10 cellular contexts compared by ENCODE assay signal in genomic region chr18:77080283-77080682, GRCh38. TPM values are rescaled to one million over a fixed set of nuclear protein-coding genes. Genes with fewer than 3 reads are reported as not detected.
A peak's percentile ranks its signal among the peaks of the same experiment; 100 is the strongest.
DNase-seq lines count a peak whose midpoint lies in the region; ATAC-seq, FAIRE-seq and TF ChIP-seq lines count a peak whose summit lies in the region.
"Had no signal": no experiment of that assay in that cellular context is flagged by ENCODE, and none has a peak within 500 bp of the region (broad histone marks: within the 10 kb centered on the region; RNA-seq: fewer than 3 reads in every experiment).

No MANE protein-coding gene starts in this region.

- H3K9me2 ChIP-seq in Loucy (replicated peaks; ENCODE audit: low read depth, low read length) (no peaks in the 10 kb centered on the region), hepatocyte (replicated peaks; ENCODE audit: insufficient read depth) (no peaks in the 10 kb centered on the region), GM23248 (ENCODE audit: insufficient read depth) (no peaks in the 10 kb centered on the region)

- TF ChIP-seq CTCF in Loucy (conservative IDR thresholded peaks at IDR 0.05; ENCODE audit: low read length) = no peak
- no peak for TF ChIP-seq CTCF in hepatocyte (IDR thresholded peaks at IDR 0.05; ENCODE audit: poor library complexity)
- TF ChIP-seq CTCF in kidney (IDR thresholded peaks at IDR 0.05; ENCODE audit: borderline replicate concordance, extremely low read depth, insufficient read depth) = no peak

- DNase-seq in hepatocyte (ENCODE audit: low spot score) (no peak), NCI-H526 treated with DMSO at 0.1 percent for 48 hours (lab: John Stamatoyannopoulos, UW) (no peak), SKM-1 treated with dmso at 0.1 percent for 144 hours (lab: John Stamatoyannopoulos, UW; ENCODE audit: unreplicated experiment) (no peak), GM23248 (no peak), kidney (no peak)

- H3K4me1 ChIP-seq in Loucy (ENCODE audit: insufficient read depth, low read length, poor library complexity, severe bottlenecking) = peaks cover 47% of the 10 kb centered on the region
- peaks cover 12% of the 10 kb centered on the region for H3K4me1 ChIP-seq in hepatocyte (ENCODE audit: insufficient read depth)
- 0 out of 2 replicates have a peak, but pooled peaks cover 7% of the 10 kb centered on the region for H3K4me1 ChIP-seq in GM23248 (ENCODE audit: insufficient read depth)
- H3K4me1 ChIP-seq in kidney (ENCODE audit: control insufficient read depth in 1 of 2, insufficient read depth in 1 of 2, low read depth in 1 of 2, low read length in 2 of 2) = peaks cover 2 to 8% of the 10 kb centered on the region in 2 donors

- in situ Hi-C loops in GM23248 (cut with MboI) = no loop called here

- H4K20me1 ChIP-seq in Loucy (ENCODE audit: insufficient read depth, low read length, poor library complexity, severe bottlenecking) (no peaks in the 10 kb centered on the region), hepatocyte (ENCODE audit: insufficient read depth, poor library complexity, severe bottlenecking) (no peaks in the 10 kb centered on the region), GM23248 (ENCODE audit: insufficient read depth) (no peaks in the 10 kb centered on the region)

- ATAC-seq in GM18511 (IDR thresholded peaks at IDR 0.05; ENCODE audit: unreplicated experiment) (peak; percentile 95), GM21717 (IDR thresholded peaks at IDR 0.05; ENCODE audit: unreplicated experiment) (peak; percentile 80)

- H3K27me3 ChIP-seq in Loucy (ENCODE audit: insufficient read depth, low read length, poor library complexity, severe bottlenecking) = no peaks in the 10 kb centered on the region
- H3K27me3 ChIP-seq in hepatocyte = no peaks in the 10 kb centered on the region
- H3K27me3 ChIP-seq in GM23248 (replicated peaks; ENCODE audit: insufficient read depth) = no peaks in the 10 kb centered on the region

- no peaks in the 10 kb centered on the region for H3K36me3 ChIP-seq in Loucy (ENCODE audit: insufficient read depth, low read length)
- H3K36me3 ChIP-seq in hepatocyte (replicated peaks; ENCODE audit: insufficient read depth, low read depth) = no peaks in the 10 kb centered on the region
- H3K36me3 ChIP-seq in GM23248 (ENCODE audit: low read depth) = no peaks in the 10 kb centered on the region
- H3K36me3 ChIP-seq in kidney (ENCODE audit: control insufficient read depth in 1 of 2, insufficient read depth in 2 of 2, low read length in 2 of 2) = no peaks in the 10 kb centered on the region

- H3K27ac ChIP-seq in hepatocyte = no peak overlapping the region
- H3K27ac ChIP-seq in GM23248 = no peak overlapping the region
- H3K27ac ChIP-seq in kidney (ENCODE audit: low read depth in 2 of 2, low read length in 2 of 2) = no peak overlapping the region
- H3K27ac ChIP-seq: VCaP had no signal

- WGBS in hepatocyte (ENCODE audit: low lambda C conversion rate, missing lambda C conversion rate) = 66% methylated on average over 9 of the region's 9 CpGs
- WGBS in GM23248 (ENCODE audit: low coverage in 1 of 2, low lambda C conversion rate in 2 of 2, missing lambda C conversion rate in 2 of 2), 2 experiments = 42 to 45% methylated on average over 9 of the region's 9 CpGs

- no peak for FAIRE-seq in kidney (lab: Jason Lieb, UNC)

- no peaks in the 10 kb centered on the region for H3F3A ChIP-seq in Loucy (ENCODE audit: low read depth)
- H3F3A ChIP-seq in GM23248 (ENCODE audit: insufficient read depth) = peaks cover 10% of the 10 kb centered on the region; the same call in 1 of the 2 replicates

- H2AFZ ChIP-seq in Loucy (ENCODE audit: low read length) (no peak overlapping the region), hepatocyte (no peak overlapping the region), GM23248 (no peak overlapping the region)

- intact Hi-C loops in kidney (cut with DNase I) = no loop called here

- no peak overlapping the region for H3K4me3 ChIP-seq in Loucy (ENCODE audit: low read length, poor library complexity, severe bottlenecking)
- H3K4me3 ChIP-seq in hepatocyte = no peak overlapping the region
- H3K4me3 ChIP-seq in GM23248 = no peak overlapping the region
- no peak overlapping the region for H3K4me3 ChIP-seq in kidney (ENCODE audit: low read length in 2 of 2)
- H3K4me3 ChIP-seq: skin epidermis had no signal

- H3K9ac ChIP-seq in Loucy (ENCODE audit: low read depth, low read length, poor library complexity, severe bottlenecking) = no peak overlapping the region
- no peak overlapping the region for H3K9ac ChIP-seq in GM23248
- no peak overlapping the region for H3K9ac ChIP-seq in kidney (ENCODE audit: low read length in 2 of 2)

- no peaks in the 10 kb centered on the region for H3K9me3 ChIP-seq in Loucy (ENCODE audit: insufficient read depth, low read depth, low read length)
- no peaks in the 10 kb centered on the region for H3K9me3 ChIP-seq in hepatocyte (ENCODE audit: low read depth)
- H3K9me3 ChIP-seq in GM23248 (ENCODE audit: low read depth) = no peaks in the 10 kb centered on the region
- no peaks in the 10 kb centered on the region for H3K9me3 ChIP-seq in kidney (ENCODE audit: control insufficient read depth in 1 of 2, low read length in 2 of 2)

- H3K4me2 ChIP-seq in Loucy (ENCODE audit: low read depth, low read length, poor library complexity, severe bottlenecking) (peak overlapping the region; percentile 36), hepatocyte (peak overlapping the region; percentile 39), GM23248 (ENCODE audit: unreplicated experiment) (no peak overlapping the region)

- peaks cover 16% of the 10 kb centered on the region; the same call in 1 of the 2 replicates for H3K79me2 ChIP-seq in Loucy (ENCODE audit: insufficient read depth, low read length)
- H3K79me2 ChIP-seq in hepatocyte = peaks cover 33% of the 10 kb centered on the region
- H3K79me2 ChIP-seq in GM23248 (ENCODE audit: insufficient read depth) = no peaks in the 10 kb centered on the region

RNA-seq across cellular contexts. Expression of gene MBP, which starts 52.3 kb away (rescaled TPM):
- total RNA-seq in hepatocyte = 21.0 and 22.1 TPM in 2 replicates
- 21.0 and 21.6 TPM in 2 replicates for polyA plus RNA-seq in hepatocyte
- total RNA-seq in GM23248 (2014; rRNA removed; shearing (Covaris generic)) = 2.2 and 2.7 TPM in 2 replicates
- 2.9 and 3.3 TPM in 2 replicates for polyA plus RNA-seq in GM23248 (2016; fragmentation: Nextera tagmentation; extraction: Ambion mirVana)
- total RNA-seq in kidney = 61.2 TPM
- polyA plus RNA-seq in kidney (ENCODE audit: insufficient read depth, low read depth, low replicate concordance) = 15.1 TPM
